ENCODE assay signal across 2 cellular contexts in the genomic region with DNA sequence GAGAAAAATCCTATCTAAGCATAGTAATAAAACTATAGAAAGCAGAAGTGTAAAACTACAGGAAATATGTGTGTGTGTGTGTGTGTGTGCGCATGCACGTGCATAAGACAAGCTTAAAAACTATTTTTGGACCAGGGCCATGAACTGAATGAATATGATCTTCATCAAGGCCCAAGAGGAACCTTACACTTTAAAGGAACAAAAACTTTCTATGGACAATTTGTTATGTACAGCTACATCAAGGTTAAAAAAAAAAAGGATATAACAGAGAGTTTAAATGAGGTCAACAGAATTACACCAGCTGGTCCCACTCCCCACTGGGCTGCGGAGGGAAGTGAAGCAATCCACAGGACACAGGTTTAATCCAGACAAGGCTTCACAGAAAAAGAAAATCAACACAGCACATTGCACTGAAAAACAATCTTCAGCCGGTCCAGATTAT.
TF ChIP-seq lines count a peak whose summit lies in the region.

No MANE protein-coding gene starts in this region.

TF ChIP-seq in HepG2, 621 proteins besides CTCF, POLR2A, EP300 and RAD21 (continued from another document):
- TF ChIP-seq, protein P1, sequence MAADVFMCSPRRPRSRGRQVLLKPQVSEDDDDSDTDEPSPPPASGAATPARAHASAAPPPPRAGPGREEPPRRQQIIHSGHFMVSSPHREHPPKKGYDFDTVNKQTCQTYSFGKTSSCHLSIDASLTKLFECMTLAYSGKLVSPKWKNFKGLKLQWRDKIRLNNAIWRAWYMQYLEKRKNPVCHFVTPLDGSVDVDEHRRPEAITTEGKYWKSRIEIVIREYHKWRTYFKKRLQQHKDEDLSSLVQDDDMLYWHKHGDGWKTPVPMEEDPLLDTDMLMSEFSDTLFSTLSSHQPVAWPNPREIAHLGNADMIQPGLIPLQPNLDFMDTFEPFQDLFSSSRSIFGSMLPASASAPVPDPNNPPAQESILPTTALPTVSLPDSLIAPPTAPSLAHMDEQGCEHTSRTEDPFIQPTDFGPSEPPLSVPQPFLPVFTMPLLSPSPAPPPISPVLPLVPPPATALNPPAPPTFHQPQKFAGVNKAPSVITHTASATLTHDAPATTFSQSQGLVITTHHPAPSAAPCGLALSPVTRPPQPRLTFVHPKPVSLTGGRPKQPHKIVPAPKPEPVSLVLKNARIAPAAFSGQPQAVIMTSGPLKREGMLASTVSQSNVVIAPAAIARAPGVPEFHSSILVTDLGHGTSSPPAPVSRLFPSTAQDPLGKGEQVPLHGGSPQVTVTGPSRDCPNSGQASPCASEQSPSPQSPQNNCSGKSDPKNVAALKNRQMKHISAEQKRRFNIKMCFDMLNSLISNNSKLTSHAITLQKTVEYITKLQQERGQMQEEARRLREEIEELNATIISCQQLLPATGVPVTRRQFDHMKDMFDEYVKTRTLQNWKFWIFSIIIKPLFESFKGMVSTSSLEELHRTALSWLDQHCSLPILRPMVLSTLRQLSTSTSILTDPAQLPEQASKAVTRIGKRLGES (CRISPR knock-in tag; IDR thresholded peaks at IDR 0.05; ENCODE audit: borderline replicate concordance), result no peak
- no peak for TF ChIP-seq NR2F6 (IDR thresholded peaks at IDR 0.05)
- TF ChIP-seq NR2F6 (CRISPR knock-in tag; IDR thresholded peaks at IDR 0.05), result no peak
- no peak for TF ChIP-seq GTF2F1 (IDR thresholded peaks at IDR 0.05; ENCODE audit: low read length)
- TF ChIP-seq, protein P2, sequence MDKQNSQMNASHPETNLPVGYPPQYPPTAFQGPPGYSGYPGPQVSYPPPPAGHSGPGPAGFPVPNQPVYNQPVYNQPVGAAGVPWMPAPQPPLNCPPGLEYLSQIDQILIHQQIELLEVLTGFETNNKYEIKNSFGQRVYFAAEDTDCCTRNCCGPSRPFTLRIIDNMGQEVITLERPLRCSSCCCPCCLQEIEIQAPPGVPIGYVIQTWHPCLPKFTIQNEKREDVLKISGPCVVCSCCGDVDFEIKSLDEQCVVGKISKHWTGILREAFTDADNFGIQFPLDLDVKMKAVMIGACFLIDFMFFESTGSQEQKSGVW (CRISPR knock-in tag; IDR thresholded peaks at IDR 0.05; ENCODE audit: borderline replicate concordance), result no peak
- TF ChIP-seq ZSCAN25 (CRISPR knock-in tag; IDR thresholded peaks at IDR 0.05), result no peak
- no peak for TF ChIP-seq HNRNPL (IDR thresholded peaks at IDR 0.05; ENCODE audit: low read depth, low read length)
- TF ChIP-seq POGZ (CRISPR knock-in tag; IDR thresholded peaks at IDR 0.05), result no peak
- TF ChIP-seq MXI1 (IDR thresholded peaks at IDR 0.05; ENCODE audit: borderline replicate concordance, low read depth, low read length), result no peak
- TF ChIP-seq ZC3H13 (CRISPR knock-in tag; IDR thresholded peaks at IDR 0.05), result no peak
- TF ChIP-seq ZNF709 (CRISPR knock-in tag; IDR thresholded peaks at IDR 0.05), result no peak
- TF ChIP-seq ZSCAN20 (CRISPR knock-in tag; IDR thresholded peaks at IDR 0.05; ENCODE audit: borderline replicate concordance), result no peak
- no peak for TF ChIP-seq RFX1 (IDR thresholded peaks at IDR 0.05)
- TF ChIP-seq, protein P3, sequence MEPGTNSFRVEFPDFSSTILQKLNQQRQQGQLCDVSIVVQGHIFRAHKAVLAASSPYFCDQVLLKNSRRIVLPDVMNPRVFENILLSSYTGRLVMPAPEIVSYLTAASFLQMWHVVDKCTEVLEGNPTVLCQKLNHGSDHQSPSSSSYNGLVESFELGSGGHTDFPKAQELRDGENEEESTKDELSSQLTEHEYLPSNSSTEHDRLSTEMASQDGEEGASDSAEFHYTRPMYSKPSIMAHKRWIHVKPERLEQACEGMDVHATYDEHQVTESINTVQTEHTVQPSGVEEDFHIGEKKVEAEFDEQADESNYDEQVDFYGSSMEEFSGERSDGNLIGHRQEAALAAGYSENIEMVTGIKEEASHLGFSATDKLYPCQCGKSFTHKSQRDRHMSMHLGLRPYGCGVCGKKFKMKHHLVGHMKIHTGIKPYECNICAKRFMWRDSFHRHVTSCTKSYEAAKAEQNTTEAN (CRISPR knock-in tag; conservative IDR thresholded peaks at IDR 0.05), result no peak
- TF ChIP-seq MAF1 (CRISPR knock-in tag; IDR thresholded peaks at IDR 0.05; ENCODE audit: borderline replicate concordance), result no peak
- TF ChIP-seq, protein P4, sequence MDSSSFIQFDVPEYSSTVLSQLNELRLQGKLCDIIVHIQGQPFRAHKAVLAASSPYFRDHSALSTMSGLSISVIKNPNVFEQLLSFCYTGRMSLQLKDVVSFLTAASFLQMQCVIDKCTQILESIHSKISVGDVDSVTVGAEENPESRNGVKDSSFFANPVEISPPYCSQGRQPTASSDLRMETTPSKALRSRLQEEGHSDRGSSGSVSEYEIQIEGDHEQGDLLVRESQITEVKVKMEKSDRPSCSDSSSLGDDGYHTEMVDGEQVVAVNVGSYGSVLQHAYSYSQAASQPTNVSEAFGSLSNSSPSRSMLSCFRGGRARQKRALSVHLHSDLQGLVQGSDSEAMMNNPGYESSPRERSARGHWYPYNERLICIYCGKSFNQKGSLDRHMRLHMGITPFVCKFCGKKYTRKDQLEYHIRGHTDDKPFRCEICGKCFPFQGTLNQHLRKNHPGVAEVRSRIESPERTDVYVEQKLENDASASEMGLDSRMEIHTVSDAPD (CRISPR knock-in tag; IDR thresholded peaks at IDR 0.05), result no peak

TF ChIP-seq in WTC11, 78 proteins besides CTCF, POLR2A, EP300 and RAD21 (continued from another document):
- TF ChIP-seq, protein P5, sequence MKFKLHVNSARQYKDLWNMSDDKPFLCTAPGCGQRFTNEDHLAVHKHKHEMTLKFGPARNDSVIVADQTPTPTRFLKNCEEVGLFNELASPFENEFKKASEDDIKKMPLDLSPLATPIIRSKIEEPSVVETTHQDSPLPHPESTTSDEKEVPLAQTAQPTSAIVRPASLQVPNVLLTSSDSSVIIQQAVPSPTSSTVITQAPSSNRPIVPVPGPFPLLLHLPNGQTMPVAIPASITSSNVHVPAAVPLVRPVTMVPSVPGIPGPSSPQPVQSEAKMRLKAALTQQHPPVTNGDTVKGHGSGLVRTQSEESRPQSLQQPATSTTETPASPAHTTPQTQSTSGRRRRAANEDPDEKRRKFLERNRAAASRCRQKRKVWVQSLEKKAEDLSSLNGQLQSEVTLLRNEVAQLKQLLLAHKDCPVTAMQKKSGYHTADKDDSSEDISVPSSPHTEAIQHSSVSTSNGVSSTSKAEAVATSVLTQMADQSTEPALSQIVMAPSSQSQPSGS (CRISPR knock-in tag; IDR thresholded peaks at IDR 0.05; ENCODE audit: borderline replicate concordance, low read depth), result no peak
- TF ChIP-seq ESRRA (CRISPR knock-in tag; IDR thresholded peaks at IDR 0.05; ENCODE audit: borderline replicate concordance) (no peak), TP53 (CRISPR knock-in tag; IDR thresholded peaks at IDR 0.05) (no peak), FOXK1 (CRISPR knock-in tag; IDR thresholded peaks at IDR 0.05) (no peak), GABPB1 (CRISPR knock-in tag; IDR thresholded peaks at IDR 0.05) (no peak), RELA (CRISPR knock-in tag; IDR thresholded peaks at IDR 0.05; ENCODE audit: borderline replicate concordance) (no peak), ATF1 (CRISPR knock-in tag; IDR thresholded peaks at IDR 0.05) (no peak), KAT7 (CRISPR knock-in tag; IDR thresholded peaks at IDR 0.05; ENCODE audit: borderline replicate concordance) (no peak)
- TF ChIP-seq, protein P6, sequence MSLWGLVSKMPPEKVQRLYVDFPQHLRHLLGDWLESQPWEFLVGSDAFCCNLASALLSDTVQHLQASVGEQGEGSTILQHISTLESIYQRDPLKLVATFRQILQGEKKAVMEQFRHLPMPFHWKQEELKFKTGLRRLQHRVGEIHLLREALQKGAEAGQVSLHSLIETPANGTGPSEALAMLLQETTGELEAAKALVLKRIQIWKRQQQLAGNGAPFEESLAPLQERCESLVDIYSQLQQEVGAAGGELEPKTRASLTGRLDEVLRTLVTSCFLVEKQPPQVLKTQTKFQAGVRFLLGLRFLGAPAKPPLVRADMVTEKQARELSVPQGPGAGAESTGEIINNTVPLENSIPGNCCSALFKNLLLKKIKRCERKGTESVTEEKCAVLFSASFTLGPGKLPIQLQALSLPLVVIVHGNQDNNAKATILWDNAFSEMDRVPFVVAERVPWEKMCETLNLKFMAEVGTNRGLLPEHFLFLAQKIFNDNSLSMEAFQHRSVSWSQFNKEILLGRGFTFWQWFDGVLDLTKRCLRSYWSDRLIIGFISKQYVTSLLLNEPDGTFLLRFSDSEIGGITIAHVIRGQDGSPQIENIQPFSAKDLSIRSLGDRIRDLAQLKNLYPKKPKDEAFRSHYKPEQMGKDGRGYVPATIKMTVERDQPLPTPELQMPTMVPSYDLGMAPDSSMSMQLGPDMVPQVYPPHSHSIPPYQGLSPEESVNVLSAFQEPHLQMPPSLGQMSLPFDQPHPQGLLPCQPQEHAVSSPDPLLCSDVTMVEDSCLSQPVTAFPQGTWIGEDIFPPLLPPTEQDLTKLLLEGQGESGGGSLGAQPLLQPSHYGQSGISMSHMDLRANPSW (CRISPR knock-in tag; conservative IDR thresholded peaks at IDR 0.05; ENCODE audit: low read depth), result no peak
- TF ChIP-seq, protein P7, sequence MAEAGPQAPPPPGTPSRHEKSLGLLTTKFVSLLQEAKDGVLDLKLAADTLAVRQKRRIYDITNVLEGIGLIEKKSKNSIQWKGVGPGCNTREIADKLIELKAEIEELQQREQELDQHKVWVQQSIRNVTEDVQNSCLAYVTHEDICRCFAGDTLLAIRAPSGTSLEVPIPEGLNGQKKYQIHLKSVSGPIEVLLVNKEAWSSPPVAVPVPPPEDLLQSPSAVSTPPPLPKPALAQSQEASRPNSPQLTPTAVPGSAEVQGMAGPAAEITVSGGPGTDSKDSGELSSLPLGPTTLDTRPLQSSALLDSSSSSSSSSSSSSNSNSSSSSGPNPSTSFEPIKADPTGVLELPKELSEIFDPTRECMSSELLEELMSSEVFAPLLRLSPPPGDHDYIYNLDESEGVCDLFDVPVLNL (CRISPR knock-in tag; IDR thresholded peaks at IDR 0.05; ENCODE audit: borderline replicate concordance, low read depth), result no peak
